ENCODE assay signal across 10 cellular contexts in the genomic region with DNA sequence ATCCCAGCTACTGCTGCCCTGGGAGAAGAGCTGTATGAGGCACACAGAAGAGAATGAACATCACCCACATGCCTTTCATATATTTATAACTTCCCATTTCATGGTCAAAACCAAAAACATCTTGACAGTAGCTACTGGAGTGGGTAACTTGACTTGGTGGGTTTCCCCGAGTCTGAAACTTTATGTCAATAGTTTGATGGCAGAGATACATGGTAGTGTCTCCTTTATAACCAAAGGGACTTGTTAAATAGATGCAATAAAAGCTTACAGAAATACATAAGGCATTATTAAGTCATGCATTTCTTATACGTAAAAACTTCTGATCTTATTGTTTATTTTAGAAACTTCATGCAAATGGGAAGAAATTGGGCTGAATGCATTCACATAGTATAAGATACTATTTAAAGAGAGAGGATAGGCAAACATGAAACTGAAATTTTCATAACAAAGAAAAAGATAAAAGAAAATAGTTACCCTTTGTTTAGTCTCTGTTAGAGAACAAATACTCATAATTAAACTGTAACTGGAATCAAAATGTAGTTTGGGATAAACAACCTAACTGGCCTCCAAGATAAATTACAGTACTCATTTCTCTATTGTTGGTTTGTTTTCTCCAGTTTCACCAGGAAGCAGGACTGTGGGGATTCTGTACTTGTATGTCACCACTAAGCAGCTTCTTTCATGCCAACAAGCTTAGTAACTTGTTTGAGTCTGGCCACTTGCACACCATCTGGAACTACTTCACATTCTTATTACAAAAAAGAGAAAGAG.
DNase-seq lines count a peak whose midpoint lies in the region; ATAC-seq and TF ChIP-seq lines count a peak whose summit lies in the region.
"Had no signal": no experiment of that assay in that cellular context is flagged by ENCODE, and none has a peak within 500 bp of the region (broad histone marks: within the 10 kb centered on the region; RNA-seq: fewer than 3 reads in every experiment).

No MANE protein-coding gene starts in this region.

- CTCF ChIA-PET in CD8-positive, alpha-beta T cell (lab: Charles Lee): no interaction called here

- no peaks in the 10 kb centered on the region; the same call in 1 of the 2 replicates for H3K36me3 ChIP-seq in GM06990 (ENCODE audit: control insufficient read depth, insufficient read depth, low read length)
- no peaks in the 10 kb centered on the region for H3K36me3 ChIP-seq in CD8-positive, alpha-beta T cell (ENCODE audit: insufficient read depth, low read length)
- H3K36me3 ChIP-seq: ascending aorta had no signal

- no peaks in the 10 kb centered on the region for H3K36me3 Mint-ChIP-seq in CD8-positive, alpha-beta T cell
- no peaks in the 10 kb centered on the region for H3K36me3 Mint-ChIP-seq in activated T-helper 1 cell treated with anti-CD3 and anti-CD28 coated beads, Interleukin-12 subunit alpha, Interleukin-12 subunit beta, Interleukin-2, Interleukin-4 antibody, amounts not matched to agents 30 ng/mL and 10 ng/mL and 1 ng/mL, durations not matched to agents 14 hours and 24 hours and 36 hours (ENCODE audit: low read depth)

- no peaks in the 10 kb centered on the region for H3K9me3 ChIP-seq in CD8-positive, alpha-beta T cell (ENCODE audit: low read length)
- H3K9me3 ChIP-seq: ascending aorta had no signal

- no peaks in the 10 kb centered on the region for H3K9me3 Mint-ChIP-seq in CD8-positive, alpha-beta T cell
- H3K9me3 Mint-ChIP-seq in activated T-helper 1 cell treated with anti-CD3 and anti-CD28 coated beads, Interleukin-12 subunit alpha, Interleukin-12 subunit beta, Interleukin-2, Interleukin-4 antibody, amounts not matched to agents 30 ng/mL and 10 ng/mL and 1 ng/mL, durations not matched to agents 14 hours and 24 hours and 36 hours: no peaks in the 10 kb centered on the region
- H3K9me3 Mint-ChIP-seq: T-helper 1 cell treated with Interleukin-12 subunit alpha and Interleukin-12 subunit beta and Interleukin-4 antibody, amounts not matched to agents 30 μg/mL and 1 μg/mL, for 36 hours had no signal

- intact Hi-C loops in CD8-positive, alpha-beta T cell (cut with DNase I, micrococcal nuclease): no loop called here
- intact Hi-C loops in activated T-helper 1 cell treated with anti-CD3 and anti-CD28 coated beads, Interleukin-12 subunit alpha, Interleukin-12 subunit beta, Interleukin-2, Interleukin-4 antibody, amounts not matched to agents 30 ng/mL and 10 ng/mL and 1 ng/mL, durations not matched to agents 14 hours and 24 hours and 36 hours (cut with micrococcal nuclease): no loop called here

- H3K4me3 Mint-ChIP-seq in CD8-positive, alpha-beta T cell: no peak overlapping the region
- no peak overlapping the region for H3K4me3 Mint-ChIP-seq in activated T-helper 1 cell treated with anti-CD3 and anti-CD28 coated beads, Interleukin-12 subunit alpha, Interleukin-12 subunit beta, Interleukin-2, Interleukin-4 antibody, amounts not matched to agents 30 ng/mL and 10 ng/mL and 1 ng/mL, durations not matched to agents 14 hours and 24 hours and 36 hours
- H3K4me3 Mint-ChIP-seq: T-helper 1 cell treated with Interleukin-12 subunit alpha and Interleukin-12 subunit beta and Interleukin-4 antibody, amounts not matched to agents 30 μg/mL and 1 μg/mL, for 36 hours had no signal

- TF ChIP-seq POLR2A in erythroblast (IDR thresholded peaks at IDR 0.05; ENCODE audit: low read length): no peak

- DNase-seq in GM06990 (ENCODE audit: extremely low read depth, insufficient read length): peak; percentile 66
- peak; percentile 47 for DNase-seq in M059J (ENCODE audit: low read depth)
- DNase-seq in foreskin fibroblast: peak; percentile 86 to 90
- no peak for DNase-seq in HuH-7.5 (ENCODE audit: low spot score)
- DNase-seq in CD8-positive, alpha-beta T cell: no peak
- DNase-seq in erythroblast (lab: John Stamatoyannopoulos, UW): no peak
- no peak for DNase-seq in activated T-helper 1 cell treated with anti-CD3 and anti-CD28 coated beads, Interleukin-12 subunit alpha, Interleukin-12 subunit beta, Interleukin-2, Interleukin-4 antibody, amounts not matched to agents 30 ng/mL and 10 ng/mL and 1 ng/mL, durations not matched to agents 14 hours and 24 hours and 36 hours (ENCODE audit: low spot score)

- H3K27ac ChIP-seq in CD8-positive, alpha-beta T cell (ENCODE audit: low read depth, low read length): no peak overlapping the region
- H3K27ac ChIP-seq: ascending aorta had no signal

- no peaks in the 10 kb centered on the region for H3K27me3 ChIP-seq in GM06990 (replicated peaks; ENCODE audit: control insufficient read depth, insufficient read depth, low read length)
- H3K27me3 ChIP-seq in CD8-positive, alpha-beta T cell (ENCODE audit: insufficient read depth, low read length): no peaks in the 10 kb centered on the region
- H3K27me3 ChIP-seq: ascending aorta had no signal

- no peaks in the 10 kb centered on the region for H3K4me1 ChIP-seq in CD8-positive, alpha-beta T cell (ENCODE audit: insufficient read depth, low read length)
- H3K4me1 ChIP-seq: ascending aorta had no signal

- H3K27me3 Mint-ChIP-seq in CD8-positive, alpha-beta T cell (ENCODE audit: low read depth): no peaks in the 10 kb centered on the region
- H3K27me3 Mint-ChIP-seq in activated T-helper 1 cell treated with anti-CD3 and anti-CD28 coated beads, Interleukin-12 subunit alpha, Interleukin-12 subunit beta, Interleukin-2, Interleukin-4 antibody, amounts not matched to agents 30 ng/mL and 10 ng/mL and 1 ng/mL, durations not matched to agents 14 hours and 24 hours and 36 hours (ENCODE audit: insufficient read depth): no peaks in the 10 kb centered on the region

- H3K4me3 ChIP-seq in GM06990 (replicated peaks; ENCODE audit: low read depth, low read length): 0 out of 2 replicates have a peak overlapping the region, but pooled peaks have one; percentile 6
- no peak overlapping the region for H3K4me3 ChIP-seq in foreskin fibroblast (ENCODE audit: low read depth in 1 of 2, low read length in 2 of 2)
- no peak overlapping the region for H3K4me3 ChIP-seq in CD8-positive, alpha-beta T cell (ENCODE audit: low read depth, low read length)
- H3K4me3 ChIP-seq: ascending aorta had no signal

- ATAC-seq in GM21717 (IDR thresholded peaks at IDR 0.05; ENCODE audit: unreplicated experiment): peak; percentile 41
- ATAC-seq in CD8-positive, alpha-beta T cell: no peak

- no peak overlapping the region for H3K27ac Mint-ChIP-seq in CD8-positive, alpha-beta T cell
- no peak overlapping the region for H3K27ac Mint-ChIP-seq in activated T-helper 1 cell treated with anti-CD3 and anti-CD28 coated beads, Interleukin-12 subunit alpha, Interleukin-12 subunit beta, Interleukin-2, Interleukin-4 antibody, amounts not matched to agents 30 ng/mL and 10 ng/mL and 1 ng/mL, durations not matched to agents 14 hours and 24 hours and 36 hours
- H3K27ac Mint-ChIP-seq: T-helper 1 cell treated with Interleukin-12 subunit alpha and Interleukin-12 subunit beta and Interleukin-4 antibody, amounts not matched to agents 30 μg/mL and 1 μg/mL, for 36 hours had no signal

- H3K4me1 Mint-ChIP-seq in CD8-positive, alpha-beta T cell (ENCODE audit: low read depth): peaks cover 3% of the 10 kb centered on the region
- H3K4me1 Mint-ChIP-seq in activated T-helper 1 cell treated with anti-CD3 and anti-CD28 coated beads, Interleukin-12 subunit alpha, Interleukin-12 subunit beta, Interleukin-2, Interleukin-4 antibody, amounts not matched to agents 30 ng/mL and 10 ng/mL and 1 ng/mL, durations not matched to agents 14 hours and 24 hours and 36 hours (ENCODE audit: low read depth): peaks cover 4% of the 10 kb centered on the region

- POLR2A ChIA-PET in CD8-positive, alpha-beta T cell (lab: Charles Lee): interaction anchor here (0.7 kb wide), 1 partner anchor 413 kb away, joined by 3 read pairs; no protein-coding TSS in a partner anchor

- TF ChIP-seq CTCF in GM06990 (IDR thresholded peaks at IDR 0.05; ENCODE audit: insufficient read depth, low read length, poor library complexity, severe bottlenecking) (no peak), foreskin fibroblast (IDR thresholded peaks at IDR 0.05; ENCODE audit: low read depth, low read length) (no peak)
- no peak for TF ChIP-seq CTCF in CD8-positive, alpha-beta T cell (IDR thresholded peaks at IDR 0.05)

Comparison
In these comparisons a context has a peak if more than half of its experiments do, and no peak if none do; other contexts are left out.
1. DNase-seq: peak in GM06990 (single experiment), M059J (single experiment) and foreskin fibroblast (2 of 2); none in HuH-7.5 (single experiment), CD8-positive, alpha-beta T cell (0 of 7), erythroblast (0 of 2) and activated T-helper 1 cell treated with anti-CD3 and anti-CD28 coated beads, Interleukin-12 subunit alpha, Interleukin-12 subunit beta, Interleukin-2, Interleukin-4 antibody, amounts not matched to agents 30 ng/mL and 10 ng/mL and 1 ng/mL, durations not matched to agents 14 hours and 24 hours and 36 hours (single experiment).